ENCODE assay signal across 29 cellular contexts in genomic region chr12:60231976-60232907, GRCh38.
"Had no signal": no experiment of that assay in that cellular context is flagged by ENCODE, and none has a peak within 500 bp of the region (broad histone marks: within the 10 kb centered on the region; RNA-seq: fewer than 3 reads in every experiment).

No MANE protein-coding gene starts in this region.

- H3K4me1 Mint-ChIP-seq: immature natural killer cell; memory B cell; naive thymus-derived CD4-positive, alpha-beta T cell; nephron; neural progenitor cell; stimulated activated memory B cell treated with anti-CD40 and anti-IgM and Interleukin-4, amounts not matched to agents 10 μg/mL and 1 μg/mL and 100 μg/mL, for 72 hours had no signal

- H3K36me3 Mint-ChIP-seq: immature natural killer cell; memory B cell; naive thymus-derived CD4-positive, alpha-beta T cell; neural progenitor cell; stimulated activated memory B cell treated with anti-CD40 and anti-IgM and Interleukin-4, amounts not matched to agents 10 μg/mL and 1 μg/mL and 100 μg/mL, for 72 hours had no signal

- H3K4me2 ChIP-seq: hepatocyte, neural progenitor cell had no signal

- H3K4me3 ChIP-seq: gastrocnemius medialis, heart left ventricle, hepatocyte, left ventricle myocardium inferior, lower lobe of right lung, neural progenitor cell, right atrium auricular region, sigmoid colon, testis, tibial artery, upper lobe of left lung had no signal

- FAIRE-seq: urothelium cell line had no signal

- H3K27ac Mint-ChIP-seq: immature natural killer cell; memory B cell; naive thymus-derived CD4-positive, alpha-beta T cell; nephron; neural progenitor cell; progenitor cell of endocrine pancreas; stimulated activated memory B cell treated with anti-CD40 and anti-IgM and Interleukin-4, amounts not matched to agents 10 μg/mL and 1 μg/mL and 100 μg/mL, for 72 hours had no signal

- H3K27me3 Mint-ChIP-seq: memory B cell; naive thymus-derived CD4-positive, alpha-beta T cell; progenitor cell of endocrine pancreas; stimulated activated memory B cell treated with anti-CD40 and anti-IgM and Interleukin-4, amounts not matched to agents 10 μg/mL and 1 μg/mL and 100 μg/mL, for 72 hours had no signal

- H3K4me1 ChIP-seq: gastrocnemius medialis, heart left ventricle, left ventricle myocardium inferior, lower lobe of right lung, neural progenitor cell, parathyroid adenoma, right atrium auricular region, sigmoid colon, testis, tibial artery, upper lobe of left lung had no signal

- ATAC-seq: gastrocnemius medialis; heart left ventricle; left colon; lower lobe of right lung; naive thymus-derived CD4-positive, alpha-beta T cell; stimulated activated memory B cell treated with anti-CD40 and anti-IgM and Interleukin-4, amounts not matched to agents 10 μg/mL and 1 μg/mL and 100 μg/mL, for 72 hours; stimulated activated naive CD8-positive, alpha-beta T cell treated with anti-CD3 and anti-CD28 coated beads, Interleukin-15, Interleukin-2, amounts not matched to agents 100 U/mL and 50 U/mL, for 24 hours had no signal

- H3K9me3 Mint-ChIP-seq: neural progenitor cell; stimulated activated memory B cell treated with anti-CD40 and anti-IgM and Interleukin-4, amounts not matched to agents 10 μg/mL and 1 μg/mL and 100 μg/mL, for 72 hours had no signal

- H3K4me3 Mint-ChIP-seq: immature natural killer cell; memory B cell; naive thymus-derived CD4-positive, alpha-beta T cell; nephron; neural progenitor cell; stimulated activated memory B cell treated with anti-CD40 and anti-IgM and Interleukin-4, amounts not matched to agents 10 μg/mL and 1 μg/mL and 100 μg/mL, for 72 hours had no signal

- H3K27ac ChIP-seq: gastrocnemius medialis, heart left ventricle, hepatocyte, left ventricle myocardium inferior, lower lobe of right lung, neural progenitor cell, parathyroid adenoma, right atrium auricular region, sigmoid colon, testis, tibial artery, upper lobe of left lung had no signal

- DNase-seq: cerebellar nuclear complex; cortex of kidney; effector CD4-positive, alpha-beta T cell; foreskin fibroblast; gastrocnemius medialis; heart left ventricle; immature natural killer cell; kidney glomerular epithelial cell; left colon; left ventricle myocardium inferior; lower lobe of right lung; midbrain; naive thymus-derived CD4-positive, alpha-beta T cell; sigmoid colon; stimulated activated CD4-positive, alpha-beta T cell treated with anti-CD3 and anti-CD28 coated beads, Interleukin-4, amount 100 ng/mL, for 4 hours; stimulated activated naive CD8-positive, alpha-beta T cell treated with anti-CD3 and anti-CD28 coated beads, Interleukin-15, Interleukin-2, amounts not matched to agents 100 U/mL and 50 U/mL, for 24 hours; substantia nigra; testis; tibial artery; upper lobe of left lung had no signal

- H3K9me3 ChIP-seq: gastrocnemius medialis, left ventricle myocardium inferior, lower lobe of right lung, right atrium auricular region, testis, tibial artery, upper lobe of left lung had no signal
